In genomic region chr5:16588434-16589214, GRCh38 we compare ENCODE assay signal across 15 cellular contexts. TPM values are rescaled to one million over a fixed set of nuclear protein-coding genes. Genes with fewer than 3 reads are reported as not detected.
DNase-seq lines count a peak whose midpoint lies in the region; ATAC-seq and TF ChIP-seq lines count a peak whose summit lies in the region.
"Had no signal": no experiment of that assay in that cellular context is flagged by ENCODE, and none has a peak within 500 bp of the region (broad histone marks: within the 10 kb centered on the region; RNA-seq: fewer than 3 reads in every experiment).

No MANE protein-coding gene starts in this region.

- peaks cover 0 to 44% (median 12%) of the 10 kb centered on the region in 4 donors for H3K4me1 ChIP-seq in right lobe of liver
- H3K4me1 ChIP-seq: gastrocnemius medialis had no signal

- intact Hi-C loops in Right ventricle myocardium superior (cut with DNase I) (no loop called here), cardiac septum (cut with DNase I) (no loop called here), right lobe of liver (cut with DNase I) (no loop called here)
- intact Hi-C loops in activated T-helper 2 cell treated with anti-CD3 and anti-CD28 coated beads, Interferon-gamma antibody, Interleukin-2, Interleukin-4, amounts not matched to agents 10 μg/mL and 5 μg/mL and 100 μg/mL, durations not matched to agents 14 hours and 24 hours and 36 hours (cut with micrococcal nuclease) = no loop called here

- DNase-seq in Right ventricle myocardium superior (no peak), cardiac septum (ENCODE audit: low spot score) (no peak), right lobe of liver (peak; percentile 56 to 85 (median 78)), NCI-H2196 (lab: John Stamatoyannopoulos, UW; ENCODE audit: unreplicated experiment) (no peak), KG1 (lab: John Stamatoyannopoulos, UW) (no peak), GM20000 (ENCODE audit: low spot score) (no peak)
- no peak for DNase-seq in activated T-helper 2 cell treated with anti-CD3 and anti-CD28 coated beads, Interferon-gamma antibody, Interleukin-2, Interleukin-4, amounts not matched to agents 10 μg/mL and 5 μg/mL and 100 μg/mL, durations not matched to agents 14 hours and 24 hours and 36 hours (ENCODE audit: low spot score)
- DNase-seq in stimulated activated naive CD8-positive, alpha-beta T cell treated with anti-CD3 and anti-CD28 coated beads, Interleukin-15, Interleukin-2, amounts not matched to agents 100 U/mL and 50 U/mL, for 24 hours = no peak
- DNase-seq: activated CD8-positive, alpha-beta T cell treated with anti-CD3 and anti-CD28 coated beads, Interleukin-2, amount 10 ng/mL, durations not matched to agents 7 days and 5 days; gastrocnemius medialis; immature natural killer cell; NCI-H2171 treated with DMSO at 0.1 percent for 48 hours; ovary; stimulated activated naive B cell treated with anti-CD40 and anti-IgM and Interleukin-4, amounts not matched to agents 10 μg/mL and 1 μg/mL and 100 μg/mL, for 72 hours had no signal

- no peak for TF ChIP-seq POLR2A in right lobe of liver (IDR thresholded peaks at IDR 0.05)

- peak overlapping the region; percentile 14 for H3K27ac Mint-ChIP-seq in activated T-helper 2 cell treated with anti-CD3 and anti-CD28 coated beads, Interferon-gamma antibody, Interleukin-2, Interleukin-4, amounts not matched to agents 10 μg/mL and 5 μg/mL and 100 μg/mL, durations not matched to agents 14 hours and 24 hours and 36 hours
- H3K27ac Mint-ChIP-seq: stimulated activated naive B cell treated with anti-CD40 and anti-IgM and Interleukin-4, amounts not matched to agents 10 μg/mL and 1 μg/mL and 100 μg/mL, for 72 hours had no signal

- no peaks in the 10 kb centered on the region for H3K27me3 Mint-ChIP-seq in activated T-helper 2 cell treated with anti-CD3 and anti-CD28 coated beads, Interferon-gamma antibody, Interleukin-2, Interleukin-4, amounts not matched to agents 10 μg/mL and 5 μg/mL and 100 μg/mL, durations not matched to agents 14 hours and 24 hours and 36 hours (ENCODE audit: low read depth)
- H3K27me3 Mint-ChIP-seq: stimulated activated naive B cell treated with anti-CD40 and anti-IgM and Interleukin-4, amounts not matched to agents 10 μg/mL and 1 μg/mL and 100 μg/mL, for 72 hours had no signal

- no peak overlapping the region for H3K4me3 Mint-ChIP-seq in activated T-helper 2 cell treated with anti-CD3 and anti-CD28 coated beads, Interferon-gamma antibody, Interleukin-2, Interleukin-4, amounts not matched to agents 10 μg/mL and 5 μg/mL and 100 μg/mL, durations not matched to agents 14 hours and 24 hours and 36 hours (ENCODE audit: low read depth)
- H3K4me3 Mint-ChIP-seq: activated CD8-positive, alpha-beta T cell treated with anti-CD3 and anti-CD28 coated beads, Interleukin-2, amount 10 ng/mL, durations not matched to agents 7 days and 5 days; immature natural killer cell; stimulated activated naive B cell treated with anti-CD40 and anti-IgM and Interleukin-4, amounts not matched to agents 10 μg/mL and 1 μg/mL and 100 μg/mL, for 72 hours had no signal

- TF ChIP-seq CTCF in right lobe of liver (IDR thresholded peaks at IDR 0.05) (no peak), GM20000 (IDR thresholded peaks at IDR 0.05; ENCODE audit: extremely low read depth, missing control alignments) (no peak)

- no peaks in the 10 kb centered on the region for H3K9me3 Mint-ChIP-seq in activated T-helper 2 cell treated with anti-CD3 and anti-CD28 coated beads, Interferon-gamma antibody, Interleukin-2, Interleukin-4, amounts not matched to agents 10 μg/mL and 5 μg/mL and 100 μg/mL, durations not matched to agents 14 hours and 24 hours and 36 hours

- H3K9me3 ChIP-seq in right lobe of liver = no peaks in the 10 kb centered on the region
- H3K9me3 ChIP-seq: gastrocnemius medialis, ovary had no signal

- 31% methylated on average over 10 of the region's 10 CpGs for WGBS in right lobe of liver (ENCODE audit: insufficient coverage, low coverage, low lambda C conversion rate, missing lambda C conversion rate)

- no peaks in the 10 kb centered on the region for H3K27me3 ChIP-seq in right lobe of liver
- H3K27me3 ChIP-seq: gastrocnemius medialis, ovary had no signal

- H3K4me3 ChIP-seq in right lobe of liver = no peak overlapping the region
- H3K4me3 ChIP-seq: gastrocnemius medialis, ovary had no signal

- peaks cover 23% of the 10 kb centered on the region for H3K4me1 Mint-ChIP-seq in activated T-helper 2 cell treated with anti-CD3 and anti-CD28 coated beads, Interferon-gamma antibody, Interleukin-2, Interleukin-4, amounts not matched to agents 10 μg/mL and 5 μg/mL and 100 μg/mL, durations not matched to agents 14 hours and 24 hours and 36 hours (ENCODE audit: low read depth)
- H3K4me1 Mint-ChIP-seq: immature natural killer cell had no signal

- peak overlapping the region in 2 of 3 donors; percentile 77 to 82 for H3K27ac ChIP-seq in right lobe of liver
- H3K27ac ChIP-seq: gastrocnemius medialis, ovary had no signal

- ATAC-seq in Right ventricle myocardium superior (ENCODE audit: poor library complexity) = peak; percentile 80
- peak; percentile 77 to 83 (median 82) for ATAC-seq in right lobe of liver
- no peak for ATAC-seq in stimulated activated naive CD8-positive, alpha-beta T cell treated with anti-CD3 and anti-CD28 coated beads, Interleukin-15, Interleukin-2, amounts not matched to agents 100 U/mL and 50 U/mL, for 24 hours
- ATAC-seq: activated CD8-positive, alpha-beta T cell treated with anti-CD3 and anti-CD28 coated beads, Interleukin-2, amount 10 ng/mL, durations not matched to agents 7 days and 5 days; gastrocnemius medialis; HCT116; stimulated activated naive B cell treated with anti-CD40 and anti-IgM and Interleukin-4, amounts not matched to agents 10 μg/mL and 1 μg/mL and 100 μg/mL, for 72 hours had no signal

- H3K36me3 ChIP-seq in right lobe of liver = no peaks in the 10 kb centered on the region
- H3K36me3 ChIP-seq: gastrocnemius medialis, ovary had no signal

- peaks cover 13% of the 10 kb centered on the region for H3K36me3 Mint-ChIP-seq in activated T-helper 2 cell treated with anti-CD3 and anti-CD28 coated beads, Interferon-gamma antibody, Interleukin-2, Interleukin-4, amounts not matched to agents 10 μg/mL and 5 μg/mL and 100 μg/mL, durations not matched to agents 14 hours and 24 hours and 36 hours (ENCODE audit: low read depth)

RNA-seq across cellular contexts. Expression of gene RETREG1, which starts 28.2 kb away (rescaled TPM):
- total RNA-seq in Right ventricle myocardium superior = 272 TPM
- total RNA-seq in cardiac septum = 105 TPM
- 21.9 and 28.0 TPM in 2 replicates for total RNA-seq in activated T-helper 2 cell treated with anti-CD3 and anti-CD28 coated beads, Interferon-gamma antibody, Interleukin-2, Interleukin-4, amounts not matched to agents 10 μg/mL and 5 μg/mL and 100 μg/mL, durations not matched to agents 14 hours and 24 hours and 36 hours
- total RNA-seq in right lobe of liver = 10 to 100 TPM; 17.2 to 70.8 (median 30.2) TPM

Comparison
In these comparisons a context has a peak if more than half of its experiments do, and no peak if none do; other contexts are left out.
1. DNase-seq: peak in right lobe of liver (3 of 3); none in Right ventricle myocardium superior (single experiment), cardiac septum (single experiment), activated T-helper 2 cell treated with anti-CD3 and anti-CD28 coated beads, Interferon-gamma antibody, Interleukin-2, Interleukin-4, amounts not matched to agents 10 μg/mL and 5 μg/mL and 100 μg/mL, durations not matched to agents 14 hours and 24 hours and 36 hours (single experiment), NCI-H2196 (single experiment), KG1 (single experiment), stimulated activated naive CD8-positive, alpha-beta T cell treated with anti-CD3 and anti-CD28 coated beads, Interleukin-15, Interleukin-2, amounts not matched to agents 100 U/mL and 50 U/mL, for 24 hours (single experiment) and GM20000 (single experiment).